15 cellular contexts compared by ENCODE assay signal in genomic region chr4:31234494-31234893, GRCh38.
DNase-seq lines count a peak whose midpoint lies in the region; ATAC-seq and TF ChIP-seq lines count a peak whose summit lies in the region.
"Had no signal": no experiment of that assay in that cellular context is flagged by ENCODE, and none has a peak within 500 bp of the region (broad histone marks: within the 10 kb centered on the region; RNA-seq: fewer than 3 reads in every experiment).

No MANE protein-coding gene starts in this region.

- ATAC-seq in HG02885 (IDR thresholded peaks at IDR 0.05; ENCODE audit: poor library complexity, unreplicated experiment): peak; percentile 67
- no peak for ATAC-seq in naive thymus-derived CD8-positive, alpha-beta T cell
- ATAC-seq: gastrocnemius medialis had no signal

- TF ChIP-seq POLR2A in breast epithelium (IDR thresholded peaks at IDR 0.05) (no peak), vagina (IDR thresholded peaks at IDR 0.05) (no peak)

- H3K9me3 Mint-ChIP-seq in MCF 10A (ENCODE audit: unreplicated experiment): no peaks in the 10 kb centered on the region
- H3K9me3 Mint-ChIP-seq in naive thymus-derived CD8-positive, alpha-beta T cell: peaks cover 3 to 27% (median 8%) of the 10 kb centered on the region in 9 donors

- no peaks in the 10 kb centered on the region for H4K20me1 ChIP-seq in OCI-LY3 (ENCODE audit: insufficient read depth, low read length)

- no peak overlapping the region for H3K4me3 ChIP-seq in breast epithelium
- H3K4me3 ChIP-seq in OCI-LY3 (ENCODE audit: low read length): no peak overlapping the region
- no peak overlapping the region for H3K4me3 ChIP-seq in vagina
- H3K4me3 ChIP-seq: gastrocnemius medialis had no signal

- 0 out of 2 replicates have a peak overlapping the region, but pooled peaks have one; percentile 2 for H3K4me2 ChIP-seq in OCI-LY3 (ENCODE audit: low read length)

- H3K4me1 Mint-ChIP-seq in MCF 10A (ENCODE audit: insufficient read depth, unreplicated experiment): peaks cover 6% of the 10 kb centered on the region
- H3K4me1 Mint-ChIP-seq in naive thymus-derived CD8-positive, alpha-beta T cell: no peaks in the 10 kb centered on the region
- H3K4me1 Mint-ChIP-seq: memory B cell had no signal

- TF ChIP-seq CTCF in MCF 10A (IDR thresholded peaks at IDR 0.05; ENCODE audit: unreplicated experiment): no peak
- TF ChIP-seq CTCF in breast epithelium (IDR thresholded peaks at IDR 0.05): no peak
- TF ChIP-seq CTCF in OCI-LY3 (IDR thresholded peaks at IDR 0.05; ENCODE audit: low read depth, low read length): no peak
- TF ChIP-seq CTCF in vagina (IDR thresholded peaks at IDR 0.05): no peak

- POLR2A ChIA-PET in MCF 10A (lab: Yijun Ruan, JAX): interaction anchor here (0.6 to 1.2 kb wide), 2 partner anchors 9 to 117 kb away, joined by 3 to 4 read pairs; no protein-coding TSS in a partner anchor
- POLR2A ChIA-PET in naive thymus-derived CD8-positive, alpha-beta T cell (lab: Charles Lee): no interaction called here

- peak; percentile 72 for DNase-seq in MCF 10A (ENCODE audit: unreplicated experiment)
- no peak for DNase-seq in breast epithelium (ENCODE audit: low spot score in 2 of 2)
- no peak for DNase-seq in DMS 273 (lab: John Stamatoyannopoulos, UW; ENCODE audit: unreplicated experiment)
- no peak for DNase-seq in vagina (ENCODE audit: extremely low spot score in 2 of 2)
- no peak for DNase-seq in naive thymus-derived CD8-positive, alpha-beta T cell
- no peak for DNase-seq in GOT3 (lab: John Stamatoyannopoulos, UW)
- DNase-seq: activated naive CD4-positive, alpha-beta T cell; gastrocnemius medialis; GF-D8; NCI-H1694; posterior cingulate gyrus had no signal

- no TSS peak for BruUV-seq in MCF 10A (replicated peaks; lab: Mats Ljungman, UMichigan)

- H3K27me3 Mint-ChIP-seq in MCF 10A (ENCODE audit: insufficient read depth, unreplicated experiment): no peaks in the 10 kb centered on the region
- no peaks in the 10 kb centered on the region for H3K27me3 Mint-ChIP-seq in naive thymus-derived CD8-positive, alpha-beta T cell
- H3K27me3 Mint-ChIP-seq: memory B cell had no signal

- H3K27ac ChIP-seq in breast epithelium (no peak overlapping the region), OCI-LY3 (ENCODE audit: low read length) (no peak overlapping the region), vagina (no peak overlapping the region)
- H3K27ac ChIP-seq: gastrocnemius medialis, HL-60 had no signal

- H3K9me3 ChIP-seq in breast epithelium: peaks cover 0 to 11% of the 10 kb centered on the region in 2 donors
- no peaks in the 10 kb centered on the region for H3K9me3 ChIP-seq in OCI-LY3 (ENCODE audit: insufficient read depth, low read length)
- peaks cover 10% of the 10 kb centered on the region for H3K9me3 ChIP-seq in vagina
- H3K9me3 ChIP-seq: gastrocnemius medialis had no signal

- no peak overlapping the region for H3K9ac ChIP-seq in OCI-LY3 (ENCODE audit: low read length)

- H3K27me3 ChIP-seq in breast epithelium (no peaks in the 10 kb centered on the region), OCI-LY3 (ENCODE audit: low read depth, low read length) (no peaks in the 10 kb centered on the region), vagina (no peaks in the 10 kb centered on the region)
- H3K27me3 ChIP-seq: gastrocnemius medialis had no signal

- H3K79me2 ChIP-seq in OCI-LY3 (ENCODE audit: low read length): no peaks in the 10 kb centered on the region

- intact Hi-C loops in MCF 10A (cut with micrococcal nuclease) (loop anchor here (10.0 kb wide), 1 partner anchor 190 kb away; no protein-coding TSS in a partner anchor), breast epithelium (cut with DNase I; ENCODE audit: low total_unique reads) (no loop called here), vagina (cut with DNase I) (no loop called here)

- H3K36me3 Mint-ChIP-seq in MCF 10A (ENCODE audit: insufficient read depth, unreplicated experiment): no peaks in the 10 kb centered on the region
- H3K36me3 Mint-ChIP-seq in naive thymus-derived CD8-positive, alpha-beta T cell: no peaks in the 10 kb centered on the region
- H3K36me3 Mint-ChIP-seq: memory B cell had no signal

- H3K4me3 Mint-ChIP-seq in MCF 10A (ENCODE audit: unreplicated experiment): no peak overlapping the region
- no peak overlapping the region for H3K4me3 Mint-ChIP-seq in naive thymus-derived CD8-positive, alpha-beta T cell
- H3K4me3 Mint-ChIP-seq: memory B cell had no signal

- CTCF ChIA-PET in MCF 10A (lab: Yijun Ruan, JAX): interaction anchor here (0.6 kb wide), 1 partner anchor 207 kb away, joined by 3 read pairs; no protein-coding TSS in a partner anchor

- H3K4me1 ChIP-seq in breast epithelium: no peaks in the 10 kb centered on the region
- H3K4me1 ChIP-seq in OCI-LY3 (ENCODE audit: low read length): peaks cover 9% of the 10 kb centered on the region; the same call in 1 of the 2 replicates
- H3K4me1 ChIP-seq in vagina: no peaks in the 10 kb centered on the region
- H3K4me1 ChIP-seq: gastrocnemius medialis had no signal

- no peaks in the 10 kb centered on the region for H3K36me3 ChIP-seq in breast epithelium
- H3K36me3 ChIP-seq in OCI-LY3 (replicated peaks; ENCODE audit: low read depth, low read length): no peaks in the 10 kb centered on the region
- no peaks in the 10 kb centered on the region for H3K36me3 ChIP-seq in vagina
- H3K36me3 ChIP-seq: gastrocnemius medialis had no signal

- H3K27ac Mint-ChIP-seq in MCF 10A (ENCODE audit: low read depth, unreplicated experiment): peak overlapping the region; percentile 62
- no peak overlapping the region for H3K27ac Mint-ChIP-seq in naive thymus-derived CD8-positive, alpha-beta T cell
- H3K27ac Mint-ChIP-seq: memory B cell had no signal

- H2AFZ ChIP-seq in OCI-LY3 (ENCODE audit: low read depth, low read length): no peak overlapping the region
